In genomic region chr20:11553603-11554002, GRCh38 we compare ENCODE assay signal across 9 cellular contexts.
DNase-seq lines count a peak whose midpoint lies in the region; ATAC-seq and TF ChIP-seq lines count a peak whose summit lies in the region.
"Had no signal": no experiment of that assay in that cellular context is flagged by ENCODE, and none has a peak within 500 bp of the region (broad histone marks: within the 10 kb centered on the region; RNA-seq: fewer than 3 reads in every experiment).

No MANE protein-coding gene starts in this region.

- no peak overlapping the region for H2AFZ ChIP-seq in OCI-LY3 (ENCODE audit: low read depth, low read length)
- no peak overlapping the region for H2AFZ ChIP-seq in neuronal stem cell (ENCODE audit: low read length)

- H3K27me3 ChIP-seq in breast epithelium: no peaks in the 10 kb centered on the region
- H3K27me3 ChIP-seq in OCI-LY3 (ENCODE audit: low read depth, low read length): peaks cover 5% of the 10 kb centered on the region
- no peaks in the 10 kb centered on the region for H3K27me3 ChIP-seq in tibial nerve
- no peaks in the 10 kb centered on the region for H3K27me3 ChIP-seq in neuronal stem cell (ENCODE audit: control insufficient read depth in 3 of 3, insufficient read depth in 3 of 3, low read depth in 1 of 3, low read length in 3 of 3)

- TF ChIP-seq EP300 in tibial nerve (IDR thresholded peaks at IDR 0.05): no peak

- no peak overlapping the region for H3K27ac Mint-ChIP-seq in MCF 10A (ENCODE audit: low read depth, unreplicated experiment)

- DNase-seq in MCF 10A (ENCODE audit: unreplicated experiment) (peak; percentile 30), breast epithelium (ENCODE audit: low spot score in 2 of 2) (no peak), epidermal melanocyte (ENCODE audit: insufficient read length, low spot score) (peak; percentile 32), tibial nerve (ENCODE audit: low spot score in 2 of 2) (no peak), nucleus accumbens (lab: John Stamatoyannopoulos, UW) (no peak), neuronal stem cell (ENCODE audit: low spot score) (no peak)
- no peak for DNase-seq in stimulated activated naive CD8-positive, alpha-beta T cell treated with anti-CD3 and anti-CD28 coated beads, Interleukin-15, Interleukin-2, amounts not matched to agents 100 U/mL and 50 U/mL, for 24 hours
- DNase-seq: NCI-H345 had no signal

- CTCF ChIA-PET in MCF 10A (lab: Yijun Ruan, JAX): interaction anchor here (0.6 to 4.3 kb wide), 6 partner anchors 10 to 1430 kb away, joined by 3 to 22 read pairs (median 4); no protein-coding TSS in a partner anchor

- H2BK12ac ChIP-seq in neuronal stem cell (ENCODE audit: low read length): no peak overlapping the region

- WGBS in tibial nerve, 2 donors: 70 to 74% methylated on average over 4 of the region's 4 CpGs
- no CpG with 5 or more reads among the region's 4 CpGs for WGBS in neuronal stem cell (ENCODE audit: extremely low coverage in 2 of 2, insufficient read length in 2 of 2, insufficient replicate concordance in 1 of 2), 2 donors

- H3K4me1 ChIP-seq in breast epithelium (no peaks in the 10 kb centered on the region), OCI-LY3 (ENCODE audit: low read length) (no peaks in the 10 kb centered on the region), tibial nerve (no peaks in the 10 kb centered on the region), neuronal stem cell (ENCODE audit: control insufficient read depth in 2 of 2, insufficient read depth in 1 of 2, low read depth in 1 of 2, low read length in 2 of 2) (no peaks in the 10 kb centered on the region)

- H3K23ac ChIP-seq in neuronal stem cell (ENCODE audit: low read depth, low read length, poor library complexity): no peak overlapping the region

- H3K4ac ChIP-seq in neuronal stem cell (ENCODE audit: low read length): no peak overlapping the region

- ATAC-seq in stimulated activated naive CD8-positive, alpha-beta T cell treated with anti-CD3 and anti-CD28 coated beads, Interleukin-15, Interleukin-2, amounts not matched to agents 100 U/mL and 50 U/mL, for 24 hours: no peak

- no peak overlapping the region for H4K91ac ChIP-seq in neuronal stem cell (ENCODE audit: low read depth, low read length, poor library complexity)

- H3K36me3 Mint-ChIP-seq in MCF 10A (ENCODE audit: insufficient read depth, unreplicated experiment): no peaks in the 10 kb centered on the region

- no peaks in the 10 kb centered on the region for H3K9me3 ChIP-seq in breast epithelium
- H3K9me3 ChIP-seq in OCI-LY3 (ENCODE audit: insufficient read depth, low read length): no peaks in the 10 kb centered on the region
- no peaks in the 10 kb centered on the region for H3K9me3 ChIP-seq in tibial nerve
- no peaks in the 10 kb centered on the region for H3K9me3 ChIP-seq in neuronal stem cell (replicated peaks in 1 of 2; ENCODE audit: control insufficient read depth in 2 of 2, insufficient read depth in 1 of 2, low read depth in 1 of 2, low read length in 2 of 2)

- no peak overlapping the region for H2BK15ac ChIP-seq in neuronal stem cell (ENCODE audit: low read length)

- no peak for TF ChIP-seq POLR2A in breast epithelium (IDR thresholded peaks at IDR 0.05)
- no peak for TF ChIP-seq POLR2A in tibial nerve (IDR thresholded peaks at IDR 0.05)

- TF ChIP-seq CTCF in MCF 10A (IDR thresholded peaks at IDR 0.05; ENCODE audit: unreplicated experiment) (peak; percentile 15), breast epithelium (IDR thresholded peaks at IDR 0.05) (peak in 1 of 3 donors; percentile 9), OCI-LY3 (IDR thresholded peaks at IDR 0.05; ENCODE audit: low read depth, low read length) (peak; percentile 37), tibial nerve (IDR thresholded peaks at IDR 0.05) (peak in 3 of 5 experiments; percentile 19 to 31 (median 28))

- intact Hi-C loops in MCF 10A (cut with micrococcal nuclease): loop anchor here (10.0 kb wide), 1 partner anchor 1411 kb away; no protein-coding TSS in a partner anchor
- intact Hi-C loops in breast epithelium (cut with DNase I; ENCODE audit: low total_unique reads): no loop called here

- no peaks in the 10 kb centered on the region for H4K20me1 ChIP-seq in OCI-LY3 (ENCODE audit: insufficient read depth, low read length)

- no peak overlapping the region for H2BK5ac ChIP-seq in neuronal stem cell (ENCODE audit: low read length)

- H3K14ac ChIP-seq in neuronal stem cell (ENCODE audit: low read length): no peak overlapping the region

- no peaks in the 10 kb centered on the region for H3K9me3 Mint-ChIP-seq in MCF 10A (ENCODE audit: unreplicated experiment)

- H3K36me3 ChIP-seq in breast epithelium (no peaks in the 10 kb centered on the region), OCI-LY3 (replicated peaks; ENCODE audit: low read depth, low read length) (no peaks in the 10 kb centered on the region), tibial nerve (no peaks in the 10 kb centered on the region), neuronal stem cell (replicated peaks in 1 of 2; ENCODE audit: control insufficient read depth in 2 of 2, insufficient read depth in 2 of 2, low read length in 2 of 2) (no peaks in the 10 kb centered on the region)

- H3K9ac ChIP-seq in OCI-LY3 (ENCODE audit: low read length) (no peak overlapping the region), neuronal stem cell (ENCODE audit: low read depth, low read length, poor library complexity) (no peak overlapping the region)

- H3K4me3 Mint-ChIP-seq in MCF 10A (ENCODE audit: unreplicated experiment): no peak overlapping the region

- no TSS peak for BruUV-seq in MCF 10A (replicated peaks; lab: Mats Ljungman, UMichigan)

- H3K18ac ChIP-seq in neuronal stem cell (ENCODE audit: low read length): no peak overlapping the region

- H3K27ac ChIP-seq in breast epithelium: no peak overlapping the region
- H3K27ac ChIP-seq in OCI-LY3 (ENCODE audit: low read length): no peak overlapping the region
- no peak overlapping the region for H3K27ac ChIP-seq in tibial nerve
- H3K27ac ChIP-seq in neuronal stem cell (replicated peaks; ENCODE audit: low read length): no peak overlapping the region

- H3K4me3 ChIP-seq in breast epithelium (no peak overlapping the region), OCI-LY3 (ENCODE audit: low read length) (no peak overlapping the region), tibial nerve (no peak overlapping the region), neuronal stem cell (ENCODE audit: low read length in 2 of 2) (no peak overlapping the region)

- peaks cover 20% of the 10 kb centered on the region for H3K4me1 Mint-ChIP-seq in MCF 10A (ENCODE audit: insufficient read depth, unreplicated experiment)

- no peak overlapping the region for H2BK120ac ChIP-seq in neuronal stem cell (ENCODE audit: low read depth, low read length)

- POLR2A ChIA-PET in MCF 10A (lab: Yijun Ruan, JAX): no interaction called here

- H4K8ac ChIP-seq in neuronal stem cell (ENCODE audit: low read depth, low read length): no peak overlapping the region

- no peaks in the 10 kb centered on the region for H3K79me2 ChIP-seq in OCI-LY3 (ENCODE audit: low read length)

- no peaks in the 10 kb centered on the region for H3K79me1 ChIP-seq in neuronal stem cell (ENCODE audit: low read depth, low read length)

- H3K4me2 ChIP-seq in OCI-LY3 (ENCODE audit: low read length) (no peak overlapping the region), neuronal stem cell (ENCODE audit: insufficient read depth, low read length, poor library complexity, severe bottlenecking) (no peak overlapping the region)

- no peaks in the 10 kb centered on the region for H3K27me3 Mint-ChIP-seq in MCF 10A (ENCODE audit: insufficient read depth, unreplicated experiment)

- no peak overlapping the region for H2AK5ac ChIP-seq in neuronal stem cell (ENCODE audit: low read depth, low read length)

Comparison
In these comparisons a context has a peak if more than half of its experiments do, and no peak if none do; other contexts are left out.
1. DNase-seq: peak in MCF 10A (single experiment) and epidermal melanocyte (single experiment); none in breast epithelium (0 of 2), tibial nerve (0 of 2), nucleus accumbens (0 of 56), stimulated activated naive CD8-positive, alpha-beta T cell treated with anti-CD3 and anti-CD28 coated beads, Interleukin-15, Interleukin-2, amounts not matched to agents 100 U/mL and 50 U/mL, for 24 hours (single experiment) and neuronal stem cell (single experiment).